Comparison of ENCODE assay signal across 8 cellular contexts in the genomic region with DNA sequence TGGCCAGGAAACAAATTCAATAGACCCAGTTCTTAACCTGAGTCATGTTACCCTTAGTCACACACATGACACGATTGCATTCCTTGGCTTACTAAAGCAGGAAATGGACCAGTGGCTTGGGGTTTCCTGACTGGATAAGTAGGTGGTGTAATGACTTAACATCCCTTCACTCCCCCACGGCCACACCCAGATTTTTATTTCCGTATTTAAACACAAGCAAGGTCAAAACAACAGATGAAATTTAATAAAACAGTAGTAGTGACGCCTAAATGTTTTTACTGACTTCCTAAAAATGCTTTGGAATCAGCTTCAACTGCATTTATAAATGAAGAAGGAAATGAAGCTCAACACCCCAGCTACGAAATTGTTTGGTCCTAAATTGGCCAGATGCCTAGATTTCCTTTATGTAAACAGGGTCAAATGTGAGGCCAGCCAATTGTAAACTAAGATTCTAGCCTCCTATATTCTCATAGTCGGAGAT.
DNase-seq lines count a peak whose midpoint lies in the region; ATAC-seq, FAIRE-seq and TF ChIP-seq lines count a peak whose summit lies in the region.

No MANE protein-coding gene starts in this region.

- no peak for TF ChIP-seq CTCF in cardiac fibroblast (IDR thresholded peaks at IDR 0.05; ENCODE audit: low read depth, low read length)

- H3K36me3 ChIP-seq in mesodermal cell (ENCODE audit: control insufficient read depth, insufficient read depth, low read length), result no peaks in the 10 kb centered on the region

- DNase-seq in GM04504 (ENCODE audit: low read depth) (peak; percentile 81), RCC 7860 (ENCODE audit: low spot score) (peak; percentile 94), cardiac fibroblast (ENCODE audit: low read depth in 2 of 2) (peak; percentile 98 to 100), NCI-H1694 (lab: John Stamatoyannopoulos, UW) (no peak)

- H3K9me3 ChIP-seq in mesodermal cell (ENCODE audit: control insufficient read depth, low read length), result no peaks in the 10 kb centered on the region

- ATAC-seq in GM21526 (IDR thresholded peaks at IDR 0.05; ENCODE audit: low FRiP score, unreplicated experiment) (no peak), GM19324 (IDR thresholded peaks at IDR 0.05; ENCODE audit: low FRiP score, unreplicated experiment) (no peak), GM18511 (IDR thresholded peaks at IDR 0.05; ENCODE audit: unreplicated experiment) (no peak)

- H3K4me3 ChIP-seq in cardiac fibroblast (replicated peaks in 1 of 2; ENCODE audit: low read depth in 2 of 2, low read length in 2 of 2) (no peak overlapping the region), mesodermal cell (ENCODE audit: extremely low read depth, insufficient read depth, low read length, poor library complexity, severe bottlenecking) (no peak overlapping the region)

- FAIRE-seq in RCC 7860 (lab: Jason Lieb, UNC), result peak; percentile 96

- 83 to 90% methylated on average over 1 of the region's 6 CpGs for WGBS in mesodermal cell (ENCODE audit: insufficient coverage in 2 of 2), 2 experiments

- peak overlapping the region; percentile 62 for H3K27ac ChIP-seq in mesodermal cell (ENCODE audit: low read depth, low read length, severe bottlenecking)

- H3K4me1 ChIP-seq in mesodermal cell (ENCODE audit: control insufficient read depth, insufficient read depth, low read length, poor library complexity, severe bottlenecking), result peaks cover 11% of the 10 kb centered on the region
